In genomic region chr17:59893617-59894100, GRCh38 we compare ENCODE assay signal across 8 cellular contexts. TPM values are rescaled to one million over a fixed set of nuclear protein-coding genes. Genes with fewer than 3 reads are reported as not detected.
DNase-seq lines count a peak whose midpoint lies in the region; ATAC-seq, FAIRE-seq and TF ChIP-seq lines count a peak whose summit lies in the region.

No MANE protein-coding gene starts in this region.

- H3K4me1 Mint-ChIP-seq in naive B cell = peaks cover 39 to 56% (median 54%) of the 10 kb centered on the region in 3 donors

- H3K36me3 Mint-ChIP-seq in naive B cell = peaks cover 0 to 8% of the 10 kb centered on the region in 2 donors

- no peaks in the 10 kb centered on the region for H3K27me3 ChIP-seq in SU-DHL-6 (ENCODE audit: low read length)

- no peaks in the 10 kb centered on the region for H3F3A ChIP-seq in SU-DHL-6 (ENCODE audit: insufficient read depth)

- FAIRE-seq in GM12892 (lab: Jason Lieb, UNC) = no peak

- no peak for TF ChIP-seq CTCF in SU-DHL-6 (IDR thresholded peaks at IDR 0.05; ENCODE audit: insufficient read depth, low read length, poor library complexity, severe bottlenecking)

- H3K4me2 ChIP-seq in SU-DHL-6 (ENCODE audit: low read depth, low read length, poor library complexity, severe bottlenecking) = peak overlapping the region; percentile 68

- H3K27me3 Mint-ChIP-seq in naive B cell = no peaks in the 10 kb centered on the region

- H3K9me3 ChIP-seq in SU-DHL-6 (ENCODE audit: insufficient read depth, low read length) = no peaks in the 10 kb centered on the region

- H3K9me2 ChIP-seq in SU-DHL-6 (replicated peaks; ENCODE audit: insufficient read depth, low read length) = no peaks in the 10 kb centered on the region

- H2AFZ ChIP-seq in SU-DHL-6 (ENCODE audit: low read depth, low read length, severe bottlenecking) = peak overlapping the region; percentile 91

- H3K27ac ChIP-seq in SU-DHL-6 (ENCODE audit: low read depth, low read length) (peak overlapping the region; percentile 56; the same call in 1 of the 2 replicates), epithelial cell of prostate (peak overlapping the region; percentile 64)

- no peaks in the 10 kb centered on the region for H3K36me3 ChIP-seq in SU-DHL-6 (ENCODE audit: low read length)

- H4K20me1 ChIP-seq in SU-DHL-6 (ENCODE audit: low read depth, low read length) = peaks cover 8% of the 10 kb centered on the region; the same call in 1 of the 2 replicates

- peak overlapping the region; percentile 98 to 100 (median 100) for H3K4me3 Mint-ChIP-seq in naive B cell

- H3K9me3 Mint-ChIP-seq in naive B cell = no peaks in the 10 kb centered on the region

- no peak for TF ChIP-seq POLR2A in GM12892 (IDR thresholded peaks at IDR 0.05; ENCODE audit: low read depth, low read length)

- peaks cover 72% of the 10 kb centered on the region for H3K79me2 ChIP-seq in SU-DHL-6 (ENCODE audit: insufficient read depth, low read length)

- peak overlapping the region; percentile 87 for H3K9ac ChIP-seq in SU-DHL-6 (ENCODE audit: low read length)

- DNase-seq in NCI-H2227 (lab: John Stamatoyannopoulos, UW; ENCODE audit: unreplicated experiment) = peak; percentile 49
- DNase-seq in NCI-H2227 treated with DMSO at 0.1 percent for 48 hours (lab: John Stamatoyannopoulos, UW) = no peak
- DNase-seq in epithelial cell of prostate (ENCODE audit: low read depth, low spot score) = no peak
- no peak for DNase-seq in naive B cell
- DNase-seq in epidermal melanocyte (ENCODE audit: insufficient read length, low spot score) = no peak
- no peak for DNase-seq in GM12892 (ENCODE audit: insufficient read length)

- peak overlapping the region; percentile 99 to 100 (median 99) for H3K27ac Mint-ChIP-seq in naive B cell

- peak overlapping the region; percentile 69 for H3K4me3 ChIP-seq in SU-DHL-6 (ENCODE audit: insufficient read depth, low read length, poor library complexity, severe bottlenecking)

- ATAC-seq in HG02943 (IDR thresholded peaks at IDR 0.05; ENCODE audit: low read depth, unreplicated experiment) = peak; percentile 16
- peak; percentile 10 to 12 for ATAC-seq in naive B cell (ENCODE audit: low read depth in 2 of 2)

RNA-seq across cellular contexts. Expression of gene RPS6KB1, which starts 0.7 kb away (rescaled TPM):
- 10 to 100 TPM; 13.7 to 28.2 (median 21.0) TPM for polyA plus RNA-seq in naive B cell (ENCODE audit: low read depth in 6 of 6)
- polyA plus RNA-seq in GM12892 (2012; ENCODE audit: missing spikeins) = 16.1 TPM

RNA-seq across cellular contexts. Expression of gene TUBD1, which starts 0.9 kb away (rescaled TPM):
- polyA plus RNA-seq in naive B cell (ENCODE audit: low read depth in 6 of 6) = 10 to 100 TPM; 12.7 to 26.5 (median 23.3) TPM
- 6.4 TPM for polyA plus RNA-seq in GM12892 (2012; ENCODE audit: missing spikeins)
